In the genomic region with DNA sequence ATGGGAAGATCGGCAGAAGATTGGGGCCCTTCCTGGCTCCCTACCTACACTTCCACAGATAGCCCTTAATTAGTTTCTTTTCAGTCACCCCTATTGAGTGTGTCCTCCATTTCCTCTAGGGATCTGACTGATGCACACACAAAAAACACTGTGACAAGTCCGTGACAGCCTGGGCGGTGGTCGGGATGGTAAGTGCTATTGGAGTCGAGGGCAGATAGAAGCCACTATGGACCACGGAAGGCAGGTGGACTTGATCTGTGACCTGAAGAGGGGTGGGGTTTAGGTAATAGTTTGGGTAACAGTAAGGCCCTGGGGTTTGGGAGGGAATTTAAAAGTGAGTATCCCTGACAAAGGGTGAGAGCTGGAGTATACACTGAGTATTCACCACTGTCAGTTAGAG, we compare ENCODE assay signal across 40 cellular contexts.
"Had no signal": no experiment of that assay in that cellular context is flagged by ENCODE, and none has a peak within 500 bp of the region (broad histone marks: within the 10 kb centered on the region; RNA-seq: fewer than 3 reads in every experiment).

No MANE protein-coding gene starts in this region.

- DNase-seq: activated effector memory CD4-positive, alpha-beta T cell treated with anti-CD3 and anti-CD28 coated beads, Interleukin-2, amount 50 U/mL, for 16 hours; activated effector memory CD4-positive, alpha-beta T cell treated with Interleukin-2 at 50 U/mL for 16 hours; activated gamma-delta T cell; activated gamma-delta T cell treated with Interleukin-2 at 50 U/mL for 16 hours; activated naive CD4-positive, alpha-beta T cell; activated naive CD4-positive, alpha-beta T cell treated with anti-CD3 and anti-CD28 coated beads for 36 hours; activated naive CD4-positive, alpha-beta T cell treated with anti-CD3 and anti-CD28 coated beads, Interleukin-2, amount 10 ng/mL, durations not matched to agents 7 days and 5 days; activated naive CD4-positive, alpha-beta T cell treated with anti-CD3 and anti-CD28 coated beads, Interleukin-2, amount 50 U/mL, for 16 hours; activated naive CD4-positive, alpha-beta T cell treated with Interleukin-2 at 50 U/mL for 16 hours; activated naive CD8-positive, alpha-beta T cell treated with anti-CD3 and anti-CD28 coated beads for 36 hours; activated naive CD8-positive, alpha-beta T cell treated with anti-CD3 and anti-CD28 coated beads, Interleukin-2, amount 10 ng/mL, durations not matched to agents 7 days and 5 days; activated naive CD8-positive, alpha-beta T cell treated with anti-CD3 and anti-CD28 coated beads, Interleukin-2, amount 50 U/mL, for 24 hours; activated T-cell treated with anti-CD3 and anti-CD28 coated beads, Interleukin-2, amount 50 U/mL, for 1 hour; activated T-cell treated with anti-CD3 and anti-CD28 coated beads, Interleukin-2, amount 50 U/mL, for 24 hours; activated T-cell treated with anti-CD3 and anti-CD28 coated beads, Interleukin-2, amount 50 U/mL, for 4 hours; activated T-cell treated with anti-CD3 and anti-CD28 coated beads, Interleukin-2, amount 50 U/mL, for 48 hours; activated T-cell treated with anti-CD3 and anti-CD28 coated beads, Interleukin-2, amount 50 U/mL, for 72 hours; adrenal gland; amniotic stem cell; amygdala; anterior cingulate cortex; aorta; body of pancreas; brain microvascular endothelial cell; caudate nucleus; central memory CD4-positive, alpha-beta T cell; cerebellar nuclear complex had no signal

- H3K4me3 Mint-ChIP-seq: activated naive CD4-positive, alpha-beta T cell treated with anti-CD3 and anti-CD28 coated beads for 36 hours; activated naive CD4-positive, alpha-beta T cell treated with anti-CD3 and anti-CD28 coated beads, Interleukin-2, amount 10 ng/mL, durations not matched to agents 7 days and 5 days; activated naive CD4-positive, alpha-beta T cell treated with anti-CD3 and anti-CD28 coated beads, Interleukin-2, amount 50 U/mL, for 24 hours; activated naive CD8-positive, alpha-beta T cell; activated naive CD8-positive, alpha-beta T cell treated with anti-CD3 and anti-CD28 coated beads for 36 hours; activated naive CD8-positive, alpha-beta T cell treated with anti-CD3 and anti-CD28 coated beads, Interleukin-2, amount 10 ng/mL, durations not matched to agents 7 days and 5 days; activated naive CD8-positive, alpha-beta T cell treated with anti-CD3 and anti-CD28 coated beads, Interleukin-2, amount 50 U/mL, for 24 hours; activated T-cell treated with anti-CD3 and anti-CD28 coated beads, Interleukin-2, amount 50 U/mL, for 24 hours; activated T-cell treated with anti-CD3 and anti-CD28 coated beads, Interleukin-2, amount 50 U/mL, for 4 hours; activated T-cell treated with anti-CD3 and anti-CD28 coated beads, Interleukin-2, amount 50 U/mL, for 72 hours; activated T-helper 1 cell treated with anti-CD3 and anti-CD28 coated beads, Interleukin-12 subunit alpha, Interleukin-12 subunit beta, Interleukin-2, Interleukin-4 antibody, amounts not matched to agents 30 ng/mL and 10 ng/mL and 1 ng/mL, durations not matched to agents 14 hours and 24 hours and 36 hours; activated T-helper 17 cell treated with anti-CD3 and anti-CD28 coated beads, Interleukin-2, amount 50 U/mL, for 72 hours; brain; central memory CD8-positive, alpha-beta T cell had no signal

- H3K4me1 Mint-ChIP-seq: activated naive CD4-positive, alpha-beta T cell treated with anti-CD3 and anti-CD28 coated beads, Interleukin-2, amount 10 ng/mL, durations not matched to agents 7 days and 5 days; activated naive CD4-positive, alpha-beta T cell treated with anti-CD3 and anti-CD28 coated beads, Interleukin-2, amount 50 U/mL, for 24 hours; activated naive CD8-positive, alpha-beta T cell treated with anti-CD3 and anti-CD28 coated beads for 36 hours; activated naive CD8-positive, alpha-beta T cell treated with anti-CD3 and anti-CD28 coated beads, Interleukin-2, amount 10 ng/mL, durations not matched to agents 7 days and 5 days; activated naive CD8-positive, alpha-beta T cell treated with anti-CD3 and anti-CD28 coated beads, Interleukin-2, amount 50 U/mL, for 24 hours; activated T-helper 17 cell treated with anti-CD3 and anti-CD28 coated beads, Interleukin-2, amount 50 U/mL, for 72 hours; central memory CD8-positive, alpha-beta T cell had no signal

- H3K36me3 Mint-ChIP-seq: activated naive CD4-positive, alpha-beta T cell treated with anti-CD3 and anti-CD28 coated beads, Interleukin-2, amount 10 ng/mL, durations not matched to agents 7 days and 5 days; activated naive CD4-positive, alpha-beta T cell treated with anti-CD3 and anti-CD28 coated beads, Interleukin-2, amount 50 U/mL, for 24 hours; activated naive CD8-positive, alpha-beta T cell; activated naive CD8-positive, alpha-beta T cell treated with anti-CD3 and anti-CD28 coated beads for 36 hours; activated naive CD8-positive, alpha-beta T cell treated with anti-CD3 and anti-CD28 coated beads, Interleukin-2, amount 10 ng/mL, durations not matched to agents 7 days and 5 days; brain had no signal

- H3K27me3 Mint-ChIP-seq: activated naive CD4-positive, alpha-beta T cell treated with anti-CD3 and anti-CD28 coated beads, Interleukin-2, amount 10 ng/mL, durations not matched to agents 7 days and 5 days; brain had no signal

- ATAC-seq: activated naive CD4-positive, alpha-beta T cell treated with anti-CD3 and anti-CD28 coated beads, Interleukin-2, amount 50 U/mL, for 72 hours; activated naive CD8-positive, alpha-beta T cell treated with anti-CD3 and anti-CD28 coated beads, Interleukin-2, amount 50 U/mL, for 24 hours; activated T-cell treated with anti-CD3 and anti-CD28 coated beads, Interleukin-2, amount 50 U/mL, for 4 hours; activated T-cell treated with anti-CD3 and anti-CD28 coated beads, Interleukin-2, amount 50 U/mL, for 72 hours; activated T-helper 17 cell treated with anti-CD3 and anti-CD28 coated beads, Interleukin-2, amount 50 U/mL, for 72 hours; body of pancreas had no signal

- H3K36me3 ChIP-seq: adrenal gland, ascending aorta, brain microvascular endothelial cell, breast epithelium, cardiac muscle cell had no signal

- H3K4me3 ChIP-seq: adrenal gland, ascending aorta, body of pancreas, breast epithelium, cardiac muscle cell had no signal

- H3K9me3 Mint-ChIP-seq: activated naive CD4-positive, alpha-beta T cell treated with anti-CD3 and anti-CD28 coated beads for 36 hours; activated naive CD4-positive, alpha-beta T cell treated with anti-CD3 and anti-CD28 coated beads, Interleukin-2, amount 10 ng/mL, durations not matched to agents 7 days and 5 days; activated naive CD4-positive, alpha-beta T cell treated with anti-CD3 and anti-CD28 coated beads, Interleukin-2, amount 50 U/mL, for 24 hours; activated naive CD8-positive, alpha-beta T cell treated with anti-CD3 and anti-CD28 coated beads for 36 hours; activated naive CD8-positive, alpha-beta T cell treated with anti-CD3 and anti-CD28 coated beads, Interleukin-2, amount 10 ng/mL, durations not matched to agents 7 days and 5 days; activated naive CD8-positive, alpha-beta T cell treated with anti-CD3 and anti-CD28 coated beads, Interleukin-2, amount 50 U/mL, for 24 hours; activated T-cell treated with anti-CD3 and anti-CD28 coated beads, Interleukin-2, amount 50 U/mL, for 24 hours; activated T-cell treated with anti-CD3 and anti-CD28 coated beads, Interleukin-2, amount 50 U/mL, for 4 hours; activated T-cell treated with anti-CD3 and anti-CD28 coated beads, Interleukin-2, amount 50 U/mL, for 72 hours; activated T-helper 1 cell treated with anti-CD3 and anti-CD28 coated beads, Interleukin-12 subunit alpha, Interleukin-12 subunit beta, Interleukin-2, Interleukin-4 antibody, amounts not matched to agents 30 ng/mL and 10 ng/mL and 1 ng/mL, durations not matched to agents 14 hours and 24 hours and 36 hours; activated T-helper 17 cell treated with anti-CD3 and anti-CD28 coated beads, Interleukin-2, amount 50 U/mL, for 72 hours; activated T-helper 2 cell treated with anti-CD3 and anti-CD28 coated beads, Interferon-gamma antibody, Interleukin-2, Interleukin-4, amounts not matched to agents 10 μg/mL and 5 μg/mL and 100 μg/mL, durations not matched to agents 14 hours and 24 hours and 36 hours; brain; central memory CD8-positive, alpha-beta T cell had no signal

- H3K27ac Mint-ChIP-seq: activated naive CD4-positive, alpha-beta T cell treated with anti-CD3 and anti-CD28 coated beads for 36 hours; activated naive CD4-positive, alpha-beta T cell treated with anti-CD3 and anti-CD28 coated beads, Interleukin-2, amount 10 ng/mL, durations not matched to agents 7 days and 5 days; activated naive CD4-positive, alpha-beta T cell treated with anti-CD3 and anti-CD28 coated beads, Interleukin-2, amount 50 U/mL, for 24 hours; activated naive CD4-positive, alpha-beta T cell treated with anti-CD3 and anti-CD28 coated beads, Interleukin-2, amount 50 U/mL, for 72 hours; activated naive CD8-positive, alpha-beta T cell; activated naive CD8-positive, alpha-beta T cell treated with anti-CD3 and anti-CD28 coated beads for 36 hours; activated naive CD8-positive, alpha-beta T cell treated with anti-CD3 and anti-CD28 coated beads, Interleukin-2, amount 10 ng/mL, durations not matched to agents 7 days and 5 days; activated naive CD8-positive, alpha-beta T cell treated with anti-CD3 and anti-CD28 coated beads, Interleukin-2, amount 50 U/mL, for 24 hours; activated T-cell treated with anti-CD3 and anti-CD28 coated beads, Interleukin-2, amount 50 U/mL, for 24 hours; activated T-cell treated with anti-CD3 and anti-CD28 coated beads, Interleukin-2, amount 50 U/mL, for 72 hours; activated T-helper 1 cell treated with anti-CD3 and anti-CD28 coated beads, Interleukin-12 subunit alpha, Interleukin-12 subunit beta, Interleukin-2, Interleukin-4 antibody, amounts not matched to agents 30 ng/mL and 10 ng/mL and 1 ng/mL, durations not matched to agents 14 hours and 24 hours and 36 hours; activated T-helper 17 cell treated with anti-CD3 and anti-CD28 coated beads, Interleukin-2, amount 50 U/mL, for 72 hours; activated T-helper 2 cell treated with anti-CD3 and anti-CD28 coated beads, Interferon-gamma antibody, Interleukin-2, Interleukin-4, amounts not matched to agents 10 μg/mL and 5 μg/mL and 100 μg/mL, durations not matched to agents 14 hours and 24 hours and 36 hours had no signal

- H3K27me3 ChIP-seq: adrenal gland, ascending aorta, body of pancreas, brain microvascular endothelial cell, breast epithelium had no signal

- H3K9me3 ChIP-seq: adrenal gland, ascending aorta, body of pancreas, breast epithelium had no signal

- FAIRE-seq: astrocyte, bronchial epithelial cell had no signal
